13 cellular contexts compared by ENCODE assay signal in the genomic region with DNA sequence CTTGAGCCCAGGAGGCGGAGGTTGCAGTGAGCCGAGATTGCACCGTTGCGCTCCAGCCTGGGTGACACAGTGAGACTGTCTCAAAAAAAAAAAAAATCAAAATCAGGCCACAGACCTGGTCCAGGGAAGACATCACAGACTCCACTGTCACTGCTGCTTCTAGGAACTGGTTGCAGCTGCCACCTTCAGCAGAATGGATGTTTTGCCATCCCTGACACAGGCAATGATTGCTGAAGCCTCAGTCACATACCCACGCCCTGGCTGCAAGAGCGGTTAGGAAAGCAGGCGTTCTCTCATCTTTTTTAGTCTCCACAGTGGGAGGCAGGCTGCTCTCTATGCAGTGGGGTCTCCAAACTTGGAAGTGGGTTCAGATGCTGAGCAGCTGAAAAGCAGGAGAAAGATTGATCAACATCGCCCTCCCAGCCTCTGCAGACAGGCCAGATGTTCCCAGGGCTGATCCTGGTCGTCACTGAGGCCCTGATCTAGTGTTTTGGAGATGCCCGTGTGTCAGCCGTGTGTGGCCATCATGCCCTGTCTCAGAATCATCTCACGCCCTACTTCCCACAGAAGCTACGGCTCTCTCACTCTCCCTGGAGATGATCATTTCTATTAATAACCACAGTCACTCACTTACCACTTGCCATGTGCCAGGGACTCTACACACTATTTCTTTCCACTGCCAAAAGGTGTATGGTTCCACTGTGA.
DNase-seq lines count a peak whose midpoint lies in the region; ATAC-seq and TF ChIP-seq lines count a peak whose summit lies in the region.
"Had no signal": no experiment of that assay in that cellular context is flagged by ENCODE, and none has a peak within 500 bp of the region (broad histone marks: within the 10 kb centered on the region; RNA-seq: fewer than 3 reads in every experiment).

No MANE protein-coding gene starts in this region.

- H3K27me3 ChIP-seq in heart left ventricle = no peaks in the 10 kb centered on the region
- H3K27me3 ChIP-seq in spleen (replicated peaks in 1 of 7) = no peaks in the 10 kb centered on the region
- H3K27me3 ChIP-seq: BE2C had no signal

- no peaks in the 10 kb centered on the region for H3K27me3 Mint-ChIP-seq in activated naive CD4-positive, alpha-beta T cell treated with anti-CD3 and anti-CD28 coated beads, Interleukin-2, amount 50 U/mL, for 24 hours
- H3K27me3 Mint-ChIP-seq in activated T-helper 17 cell treated with anti-CD3 and anti-CD28 coated beads, Interleukin-2, amount 50 U/mL, for 72 hours = no peaks in the 10 kb centered on the region
- peaks cover 10 to 18% of the 10 kb centered on the region in 2 donors for H3K27me3 Mint-ChIP-seq in stimulated activated naive B cell treated with anti-CD40 and anti-IgM and Interleukin-4, amounts not matched to agents 10 μg/mL and 1 μg/mL and 100 μg/mL, for 72 hours

- H3K4me3 Mint-ChIP-seq in activated naive CD4-positive, alpha-beta T cell treated with anti-CD3 and anti-CD28 coated beads, Interleukin-2, amount 50 U/mL, for 24 hours = peak overlapping the region; percentile 30
- peak overlapping the region; percentile 44 for H3K4me3 Mint-ChIP-seq in activated T-helper 17 cell treated with anti-CD3 and anti-CD28 coated beads, Interleukin-2, amount 50 U/mL, for 72 hours
- no peak overlapping the region for H3K4me3 Mint-ChIP-seq in stimulated activated naive B cell treated with anti-CD40 and anti-IgM and Interleukin-4, amounts not matched to agents 10 μg/mL and 1 μg/mL and 100 μg/mL, for 72 hours
- H3K4me3 Mint-ChIP-seq: activated CD4-positive, alpha-beta T cell treated with anti-CD3 and anti-CD28 coated beads for 36 hours had no signal

- TF ChIP-seq CTCF in heart left ventricle (IDR thresholded peaks at IDR 0.05) = no peak
- TF ChIP-seq CTCF in spleen (IDR thresholded peaks at IDR 0.05 in 8 of 11, conservative IDR thresholded peaks at IDR 0.05 in 3 of 11) = no peak

- no peaks in the 10 kb centered on the region for H3K36me3 ChIP-seq in heart left ventricle
- no peaks in the 10 kb centered on the region for H3K36me3 ChIP-seq in spleen
- H3K36me3 ChIP-seq: BE2C had no signal

- no peak for DNase-seq in activated naive CD4-positive, alpha-beta T cell (lab: John Stamatoyannopoulos, UW)
- DNase-seq in heart left ventricle (no peak), spleen (peak; percentile 45), NOMO-1 (lab: John Stamatoyannopoulos, UW; ENCODE audit: unreplicated experiment in 2 of 2) (no peak)
- no peak for DNase-seq in stimulated activated naive B cell treated with anti-CD40 and anti-IgM and Interleukin-4, amounts not matched to agents 10 μg/mL and 1 μg/mL and 100 μg/mL, for 72 hours
- DNase-seq: BE2C, cortex of kidney, H7, midbrain had no signal

- H3K4me1 ChIP-seq in heart left ventricle (peaks cover 0 to 42% (median 26%) of the 10 kb centered on the region in 12 donors), spleen (peaks cover 5 to 41% (median 28%) of the 10 kb centered on the region in 6 donors)

- no peak for ATAC-seq in activated T-helper 17 cell treated with anti-CD3 and anti-CD28 coated beads, Interleukin-2, amount 50 U/mL, for 72 hours (replicated peaks)
- peak; percentile 49 to 68 (median 62) for ATAC-seq in heart left ventricle
- ATAC-seq in stimulated activated naive B cell treated with anti-CD40 and anti-IgM and Interleukin-4, amounts not matched to agents 10 μg/mL and 1 μg/mL and 100 μg/mL, for 72 hours (replicated peaks) = no peak
- ATAC-seq in HG02981 (IDR thresholded peaks at IDR 0.05; ENCODE audit: unreplicated experiment) = no peak
- ATAC-seq: activated CD4-positive, alpha-beta T cell treated with anti-CD3 and anti-CD28 coated beads for 36 hours had no signal

- H3K9me3 ChIP-seq in heart left ventricle (no peaks in the 10 kb centered on the region), spleen (no peaks in the 10 kb centered on the region)
- H3K9me3 ChIP-seq: BE2C had no signal

- TF ChIP-seq POLR2A in heart left ventricle (IDR thresholded peaks at IDR 0.05) = no peak
- no peak for TF ChIP-seq POLR2A in spleen (IDR thresholded peaks at IDR 0.05)

- H3K9me3 Mint-ChIP-seq in activated naive CD4-positive, alpha-beta T cell treated with anti-CD3 and anti-CD28 coated beads, Interleukin-2, amount 50 U/mL, for 24 hours = no peaks in the 10 kb centered on the region
- no peaks in the 10 kb centered on the region for H3K9me3 Mint-ChIP-seq in activated T-helper 17 cell treated with anti-CD3 and anti-CD28 coated beads, Interleukin-2, amount 50 U/mL, for 72 hours
- H3K9me3 Mint-ChIP-seq in stimulated activated naive B cell treated with anti-CD40 and anti-IgM and Interleukin-4, amounts not matched to agents 10 μg/mL and 1 μg/mL and 100 μg/mL, for 72 hours = no peaks in the 10 kb centered on the region

- H3K36me3 Mint-ChIP-seq in activated naive CD4-positive, alpha-beta T cell treated with anti-CD3 and anti-CD28 coated beads, Interleukin-2, amount 50 U/mL, for 24 hours = no peaks in the 10 kb centered on the region
- no peaks in the 10 kb centered on the region for H3K36me3 Mint-ChIP-seq in activated T-helper 17 cell treated with anti-CD3 and anti-CD28 coated beads, Interleukin-2, amount 50 U/mL, for 72 hours (ENCODE audit: low read depth)
- H3K36me3 Mint-ChIP-seq in stimulated activated naive B cell treated with anti-CD40 and anti-IgM and Interleukin-4, amounts not matched to agents 10 μg/mL and 1 μg/mL and 100 μg/mL, for 72 hours = no peaks in the 10 kb centered on the region

- H3K4me3 ChIP-seq in heart left ventricle = no peak overlapping the region
- peak overlapping the region in 1 of 8 donors; percentile 7 for H3K4me3 ChIP-seq in spleen

- whole genome bisulfite sequencing in heart left ventricle, 4 donors = 66 to 73% (median 69%) methylated on average over 12 to 13 of the region's 13 CpGs
- 77 to 91% (median 84%) methylated on average over 13 of the region's 13 CpGs for WGBS in spleen, 5 donors

- H3K27ac ChIP-seq in heart left ventricle (peak overlapping the region in 8 of 12 donors; percentile 21 to 74 (median 55)), spleen (peak overlapping the region in 5 of 8 donors; percentile 2 to 83 (median 73))

- peaks cover 51% of the 10 kb centered on the region for H3K4me1 Mint-ChIP-seq in activated naive CD4-positive, alpha-beta T cell treated with anti-CD3 and anti-CD28 coated beads, Interleukin-2, amount 50 U/mL, for 24 hours
- peaks cover 28% of the 10 kb centered on the region for H3K4me1 Mint-ChIP-seq in activated T-helper 17 cell treated with anti-CD3 and anti-CD28 coated beads, Interleukin-2, amount 50 U/mL, for 72 hours
- H3K4me1 Mint-ChIP-seq in stimulated activated naive B cell treated with anti-CD40 and anti-IgM and Interleukin-4, amounts not matched to agents 10 μg/mL and 1 μg/mL and 100 μg/mL, for 72 hours = peaks cover 16 to 33% of the 10 kb centered on the region in 2 donors

- H3K27ac Mint-ChIP-seq in activated naive CD4-positive, alpha-beta T cell treated with anti-CD3 and anti-CD28 coated beads, Interleukin-2, amount 50 U/mL, for 24 hours = no peak overlapping the region
- H3K27ac Mint-ChIP-seq in activated T-helper 17 cell treated with anti-CD3 and anti-CD28 coated beads, Interleukin-2, amount 50 U/mL, for 72 hours = peak overlapping the region; percentile 34
- H3K27ac Mint-ChIP-seq in stimulated activated naive B cell treated with anti-CD40 and anti-IgM and Interleukin-4, amounts not matched to agents 10 μg/mL and 1 μg/mL and 100 μg/mL, for 72 hours = no peak overlapping the region
- H3K27ac Mint-ChIP-seq: activated CD4-positive, alpha-beta T cell treated with anti-CD3 and anti-CD28 coated beads for 36 hours had no signal

- intact Hi-C loops in heart left ventricle (cut with DNase I) (no loop called here), spleen (cut with DNase I; ENCODE audit: low total_unique reads) (no loop called here)

Comparison
In these comparisons a context has a peak if more than half of its experiments do, and no peak if none do; other contexts are left out.
1. H3K4me3 Mint-ChIP-seq: peak in activated naive CD4-positive, alpha-beta T cell treated with anti-CD3 and anti-CD28 coated beads, Interleukin-2, amount 50 U/mL, for 24 hours (single experiment) and activated T-helper 17 cell treated with anti-CD3 and anti-CD28 coated beads, Interleukin-2, amount 50 U/mL, for 72 hours (single experiment); none in stimulated activated naive B cell treated with anti-CD40 and anti-IgM and Interleukin-4, amounts not matched to agents 10 μg/mL and 1 μg/mL and 100 μg/mL, for 72 hours (0 of 2).
2. ATAC-seq: peak in heart left ventricle (4 of 4); none in activated T-helper 17 cell treated with anti-CD3 and anti-CD28 coated beads, Interleukin-2, amount 50 U/mL, for 72 hours (single experiment), stimulated activated naive B cell treated with anti-CD40 and anti-IgM and Interleukin-4, amounts not matched to agents 10 μg/mL and 1 μg/mL and 100 μg/mL, for 72 hours (0 of 2) and HG02981 (single experiment).